ENCODE assay signal across 1 cellular context in the genomic region with DNA sequence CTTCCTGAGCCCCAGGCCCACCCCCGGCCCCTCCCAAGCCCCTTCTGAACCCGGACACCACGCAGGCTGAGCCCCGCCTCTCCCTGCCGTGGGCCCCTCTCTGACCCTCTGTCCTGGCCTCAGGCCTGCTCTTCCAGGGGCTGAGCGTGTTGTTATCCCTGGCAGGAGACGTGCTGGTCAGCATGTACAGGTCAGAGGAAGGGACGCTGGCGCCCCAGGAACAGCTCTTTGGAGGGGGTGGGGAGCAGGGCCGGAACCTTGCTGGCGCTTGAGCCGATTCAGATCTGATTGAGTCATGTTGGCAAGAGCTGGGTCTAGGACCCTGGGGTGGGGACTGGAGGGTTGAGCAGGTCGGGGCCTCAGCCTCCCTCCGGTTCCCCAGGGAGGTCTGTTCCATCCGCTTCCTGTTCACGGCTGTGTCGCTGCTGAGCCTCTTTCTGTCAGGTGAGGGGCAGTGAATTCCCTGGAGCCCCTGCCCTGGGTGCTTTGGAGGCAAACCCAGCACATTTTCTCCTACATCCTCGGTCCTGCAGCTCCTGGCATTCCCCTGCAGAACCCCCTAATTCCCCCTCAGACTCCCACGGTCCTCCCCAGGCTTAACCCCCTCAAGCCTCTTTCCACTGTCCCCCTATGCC.
TF ChIP-seq lines count a peak whose summit lies in the region.

No MANE protein-coding gene starts in this region.

TF ChIP-seq in HepG2, 621 proteins besides CTCF, POLR2A, EP300 and RAD21 (continued from another document and continues in another):
- TF ChIP-seq ZNF337 (CRISPR knock-in tag; IDR thresholded peaks at IDR 0.05; ENCODE audit: borderline replicate concordance, low read depth), result peak; percentile 97
- 0 out of 2 replicates have a peak, but pooled peaks have one; percentile 28 for TF ChIP-seq PRMT3 (CRISPR knock-in tag; IDR thresholded peaks at IDR 0.05; ENCODE audit: borderline replicate concordance, low read depth)
- 0 out of 2 replicates have a peak, but pooled peaks have one; percentile 9 for TF ChIP-seq NFE2 (CRISPR knock-in tag; IDR thresholded peaks at IDR 0.05)
- no peak for TF ChIP-seq ZNF441 (CRISPR knock-in tag; IDR thresholded peaks at IDR 0.05; ENCODE audit: borderline replicate concordance)
- TF ChIP-seq, protein P1, sequence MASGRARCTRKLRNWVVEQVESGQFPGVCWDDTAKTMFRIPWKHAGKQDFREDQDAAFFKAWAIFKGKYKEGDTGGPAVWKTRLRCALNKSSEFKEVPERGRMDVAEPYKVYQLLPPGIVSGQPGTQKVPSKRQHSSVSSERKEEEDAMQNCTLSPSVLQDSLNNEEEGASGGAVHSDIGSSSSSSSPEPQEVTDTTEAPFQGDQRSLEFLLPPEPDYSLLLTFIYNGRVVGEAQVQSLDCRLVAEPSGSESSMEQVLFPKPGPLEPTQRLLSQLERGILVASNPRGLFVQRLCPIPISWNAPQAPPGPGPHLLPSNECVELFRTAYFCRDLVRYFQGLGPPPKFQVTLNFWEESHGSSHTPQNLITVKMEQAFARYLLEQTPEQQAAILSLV (CRISPR knock-in tag; IDR thresholded peaks at IDR 0.05; ENCODE audit: borderline replicate concordance), result no peak; the same call in 1 of the 2 replicates
- no peak for TF ChIP-seq ZNF224 (CRISPR knock-in tag; IDR thresholded peaks at IDR 0.05)
- TF ChIP-seq, protein P2, sequence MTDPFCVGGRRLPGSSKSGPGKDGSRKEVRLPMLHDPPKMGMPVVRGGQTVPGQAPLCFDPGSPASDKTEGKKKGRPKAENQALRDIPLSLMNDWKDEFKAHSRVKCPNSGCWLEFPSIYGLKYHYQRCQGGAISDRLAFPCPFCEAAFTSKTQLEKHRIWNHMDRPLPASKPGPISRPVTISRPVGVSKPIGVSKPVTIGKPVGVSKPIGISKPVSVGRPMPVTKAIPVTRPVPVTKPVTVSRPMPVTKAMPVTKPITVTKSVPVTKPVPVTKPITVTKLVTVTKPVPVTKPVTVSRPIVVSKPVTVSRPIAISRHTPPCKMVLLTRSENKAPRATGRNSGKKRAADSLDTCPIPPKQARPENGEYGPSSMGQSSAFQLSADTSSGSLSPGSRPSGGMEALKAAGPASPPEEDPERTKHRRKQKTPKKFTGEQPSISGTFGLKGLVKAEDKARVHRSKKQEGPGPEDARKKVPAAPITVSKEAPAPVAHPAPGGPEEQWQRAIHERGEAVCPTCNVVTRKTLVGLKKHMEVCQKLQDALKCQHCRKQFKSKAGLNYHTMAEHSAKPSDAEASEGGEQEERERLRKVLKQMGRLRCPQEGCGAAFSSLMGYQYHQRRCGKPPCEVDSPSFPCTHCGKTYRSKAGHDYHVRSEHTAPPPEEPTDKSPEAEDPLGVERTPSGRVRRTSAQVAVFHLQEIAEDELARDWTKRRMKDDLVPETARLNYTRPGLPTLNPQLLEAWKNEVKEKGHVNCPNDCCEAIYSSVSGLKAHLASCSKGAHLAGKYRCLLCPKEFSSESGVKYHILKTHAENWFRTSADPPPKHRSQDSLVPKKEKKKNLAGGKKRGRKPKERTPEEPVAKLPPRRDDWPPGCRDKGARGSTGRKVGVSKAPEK (CRISPR knock-in tag; IDR thresholded peaks at IDR 0.05; ENCODE audit: borderline replicate concordance), result no peak
- peak; percentile 55 for TF ChIP-seq MED8 (CRISPR knock-in tag; IDR thresholded peaks at IDR 0.05; ENCODE audit: insufficient replicate concordance)
- peak; percentile 5; the same call in 1 of the 2 replicates for TF ChIP-seq ZNF777 (CRISPR knock-in tag; IDR thresholded peaks at IDR 0.05)
- TF ChIP-seq, protein P3, sequence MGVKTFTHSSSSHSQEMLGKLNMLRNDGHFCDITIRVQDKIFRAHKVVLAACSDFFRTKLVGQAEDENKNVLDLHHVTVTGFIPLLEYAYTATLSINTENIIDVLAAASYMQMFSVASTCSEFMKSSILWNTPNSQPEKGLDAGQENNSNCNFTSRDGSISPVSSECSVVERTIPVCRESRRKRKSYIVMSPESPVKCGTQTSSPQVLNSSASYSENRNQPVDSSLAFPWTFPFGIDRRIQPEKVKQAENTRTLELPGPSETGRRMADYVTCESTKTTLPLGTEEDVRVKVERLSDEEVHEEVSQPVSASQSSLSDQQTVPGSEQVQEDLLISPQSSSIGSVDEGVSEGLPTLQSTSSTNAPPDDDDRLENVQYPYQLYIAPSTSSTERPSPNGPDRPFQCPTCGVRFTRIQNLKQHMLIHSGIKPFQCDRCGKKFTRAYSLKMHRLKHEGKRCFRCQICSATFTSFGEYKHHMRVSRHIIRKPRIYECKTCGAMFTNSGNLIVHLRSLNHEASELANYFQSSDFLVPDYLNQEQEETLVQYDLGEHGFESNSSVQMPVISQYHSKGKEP (CRISPR knock-in tag; IDR thresholded peaks at IDR 0.05), result no peak
- TF ChIP-seq IRF2 (CRISPR knock-in tag; IDR thresholded peaks at IDR 0.05), result peak; percentile 69
- peak; percentile 42; the same call in 1 of the 2 replicates for TF ChIP-seq REPIN1 (CRISPR knock-in tag; IDR thresholded peaks at IDR 0.05; ENCODE audit: borderline replicate concordance, low read depth)
- TF ChIP-seq KLF9 (CRISPR knock-in tag; IDR thresholded peaks at IDR 0.05; ENCODE audit: low read depth), result no peak; the same call in 1 of the 2 replicates
- TF ChIP-seq HNRNPK (IDR thresholded peaks at IDR 0.05; ENCODE audit: low read depth, low read length, poor library complexity, severe bottlenecking), result no peak
- TF ChIP-seq ATF1 (CRISPR knock-in tag; IDR thresholded peaks at IDR 0.05), result no peak
- TF ChIP-seq ZKSCAN8 (CRISPR knock-in tag; IDR thresholded peaks at IDR 0.05; ENCODE audit: borderline replicate concordance), result peak; percentile 42; the same call in 1 of the 2 replicates
- TF ChIP-seq, protein P4, sequence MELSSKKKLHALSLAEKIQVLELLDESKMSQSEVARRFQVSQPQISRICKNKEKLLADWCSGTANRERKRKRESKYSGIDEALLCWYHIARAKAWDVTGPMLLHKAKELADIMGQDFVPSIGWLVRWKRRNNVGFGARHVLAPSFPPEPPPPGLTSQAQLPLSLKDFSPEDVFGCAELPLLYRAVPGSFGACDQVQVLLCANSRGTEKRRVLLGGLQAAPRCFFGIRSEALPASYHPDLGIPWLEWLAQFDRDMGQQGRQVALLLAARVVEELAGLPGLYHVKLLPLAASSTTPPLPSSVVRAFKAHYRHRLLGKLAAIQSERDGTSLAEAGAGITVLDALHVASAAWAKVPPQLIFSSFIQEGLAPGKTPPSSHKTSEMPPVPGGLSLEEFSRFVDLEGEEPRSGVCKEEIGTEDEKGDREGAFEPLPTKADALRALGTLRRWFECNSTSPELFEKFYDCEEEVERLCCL (CRISPR knock-in tag; IDR thresholded peaks at IDR 0.05; ENCODE audit: borderline replicate concordance), result peak; percentile 78; the same call in 1 of the 2 replicates
- peak; percentile 79 for TF ChIP-seq PITX1 (CRISPR knock-in tag; IDR thresholded peaks at IDR 0.05)
- TF ChIP-seq ARNT2 (CRISPR knock-in tag; IDR thresholded peaks at IDR 0.05; ENCODE audit: low read depth), result peak; percentile 89
- no peak for TF ChIP-seq ZNF879 (CRISPR knock-in tag; IDR thresholded peaks at IDR 0.05)
- TF ChIP-seq HDAC6 (IDR thresholded peaks at IDR 0.05; ENCODE audit: low read depth, low read length), result no peak
- TF ChIP-seq ZNF713 (CRISPR knock-in tag; IDR thresholded peaks at IDR 0.05), result no peak; the same call in 1 of the 2 replicates
- TF ChIP-seq, protein P5, sequence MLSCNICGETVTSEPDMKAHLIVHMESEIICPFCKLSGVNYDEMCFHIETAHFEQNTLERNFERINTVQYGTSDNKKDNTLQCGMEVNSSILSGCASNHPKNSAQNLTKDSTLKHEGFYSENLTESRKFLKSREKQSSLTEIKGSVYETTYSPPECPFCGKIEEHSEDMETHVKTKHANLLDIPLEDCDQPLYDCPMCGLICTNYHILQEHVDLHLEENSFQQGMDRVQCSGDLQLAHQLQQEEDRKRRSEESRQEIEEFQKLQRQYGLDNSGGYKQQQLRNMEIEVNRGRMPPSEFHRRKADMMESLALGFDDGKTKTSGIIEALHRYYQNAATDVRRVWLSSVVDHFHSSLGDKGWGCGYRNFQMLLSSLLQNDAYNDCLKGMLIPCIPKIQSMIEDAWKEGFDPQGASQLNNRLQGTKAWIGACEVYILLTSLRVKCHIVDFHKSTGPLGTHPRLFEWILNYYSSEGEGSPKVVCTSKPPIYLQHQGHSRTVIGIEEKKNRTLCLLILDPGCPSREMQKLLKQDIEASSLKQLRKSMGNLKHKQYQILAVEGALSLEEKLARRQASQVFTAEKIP (CRISPR knock-in tag; IDR thresholded peaks at IDR 0.05; ENCODE audit: borderline replicate concordance), result no peak
- TF ChIP-seq, protein P6, sequence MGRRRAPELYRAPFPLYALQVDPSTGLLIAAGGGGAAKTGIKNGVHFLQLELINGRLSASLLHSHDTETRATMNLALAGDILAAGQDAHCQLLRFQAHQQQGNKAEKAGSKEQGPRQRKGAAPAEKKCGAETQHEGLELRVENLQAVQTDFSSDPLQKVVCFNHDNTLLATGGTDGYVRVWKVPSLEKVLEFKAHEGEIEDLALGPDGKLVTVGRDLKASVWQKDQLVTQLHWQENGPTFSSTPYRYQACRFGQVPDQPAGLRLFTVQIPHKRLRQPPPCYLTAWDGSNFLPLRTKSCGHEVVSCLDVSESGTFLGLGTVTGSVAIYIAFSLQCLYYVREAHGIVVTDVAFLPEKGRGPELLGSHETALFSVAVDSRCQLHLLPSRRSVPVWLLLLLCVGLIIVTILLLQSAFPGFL (CRISPR knock-in tag; IDR thresholded peaks at IDR 0.05), result no peak
- TF ChIP-seq HIVEP1 (CRISPR knock-in tag; IDR thresholded peaks at IDR 0.05), result 0 out of 2 replicates have a peak, but pooled peaks have one; percentile 2
- peak; percentile 13; the same call in 1 of the 2 replicates for TF ChIP-seq KMT2B (CRISPR knock-in tag; IDR thresholded peaks at IDR 0.05)
- TF ChIP-seq, protein P7, sequence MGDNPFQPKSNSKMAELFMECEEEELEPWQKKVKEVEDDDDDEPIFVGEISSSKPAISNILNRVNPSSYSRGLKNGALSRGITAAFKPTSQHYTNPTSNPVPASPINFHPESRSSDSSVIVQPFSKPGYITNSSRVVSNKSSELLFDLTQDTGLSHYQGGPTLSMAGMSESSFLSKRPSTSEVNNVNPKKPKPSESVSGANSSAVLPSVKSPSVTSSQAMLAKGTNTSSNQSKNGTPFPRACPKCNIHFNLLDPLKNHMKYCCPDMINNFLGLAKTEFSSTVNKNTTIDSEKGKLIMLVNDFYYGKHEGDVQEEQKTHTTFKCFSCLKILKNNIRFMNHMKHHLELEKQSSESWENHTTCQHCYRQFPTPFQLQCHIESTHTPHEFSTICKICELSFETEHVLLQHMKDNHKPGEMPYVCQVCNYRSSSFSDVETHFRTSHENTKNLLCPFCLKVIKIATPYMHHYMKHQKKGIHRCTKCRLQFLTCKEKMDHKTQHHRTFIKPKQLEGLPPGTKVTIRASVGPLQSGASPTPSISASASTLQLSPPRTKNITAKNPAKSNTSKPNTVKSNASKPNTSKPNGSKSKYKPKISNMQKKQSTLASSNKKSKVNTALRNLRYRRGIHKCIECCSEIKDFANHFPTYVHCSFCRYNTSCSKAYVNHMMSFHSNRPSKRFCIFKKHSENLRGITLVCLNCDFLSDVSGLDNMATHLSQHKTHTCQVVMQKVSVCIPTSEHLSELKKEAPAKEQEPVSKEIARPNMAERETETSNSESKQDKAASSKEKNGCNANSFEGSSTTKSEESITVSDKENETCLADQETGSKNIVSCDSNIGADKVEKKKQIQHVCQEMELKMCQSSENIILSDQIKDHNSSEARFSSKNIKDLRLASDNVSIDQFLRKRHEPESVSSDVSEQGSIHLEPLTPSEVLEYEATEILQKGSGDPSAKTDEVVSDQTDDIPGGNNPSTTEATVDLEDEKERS (CRISPR knock-in tag; IDR thresholded peaks at IDR 0.05), result peak; percentile 7; the same call in 1 of the 2 replicates
- TF ChIP-seq, protein P8, sequence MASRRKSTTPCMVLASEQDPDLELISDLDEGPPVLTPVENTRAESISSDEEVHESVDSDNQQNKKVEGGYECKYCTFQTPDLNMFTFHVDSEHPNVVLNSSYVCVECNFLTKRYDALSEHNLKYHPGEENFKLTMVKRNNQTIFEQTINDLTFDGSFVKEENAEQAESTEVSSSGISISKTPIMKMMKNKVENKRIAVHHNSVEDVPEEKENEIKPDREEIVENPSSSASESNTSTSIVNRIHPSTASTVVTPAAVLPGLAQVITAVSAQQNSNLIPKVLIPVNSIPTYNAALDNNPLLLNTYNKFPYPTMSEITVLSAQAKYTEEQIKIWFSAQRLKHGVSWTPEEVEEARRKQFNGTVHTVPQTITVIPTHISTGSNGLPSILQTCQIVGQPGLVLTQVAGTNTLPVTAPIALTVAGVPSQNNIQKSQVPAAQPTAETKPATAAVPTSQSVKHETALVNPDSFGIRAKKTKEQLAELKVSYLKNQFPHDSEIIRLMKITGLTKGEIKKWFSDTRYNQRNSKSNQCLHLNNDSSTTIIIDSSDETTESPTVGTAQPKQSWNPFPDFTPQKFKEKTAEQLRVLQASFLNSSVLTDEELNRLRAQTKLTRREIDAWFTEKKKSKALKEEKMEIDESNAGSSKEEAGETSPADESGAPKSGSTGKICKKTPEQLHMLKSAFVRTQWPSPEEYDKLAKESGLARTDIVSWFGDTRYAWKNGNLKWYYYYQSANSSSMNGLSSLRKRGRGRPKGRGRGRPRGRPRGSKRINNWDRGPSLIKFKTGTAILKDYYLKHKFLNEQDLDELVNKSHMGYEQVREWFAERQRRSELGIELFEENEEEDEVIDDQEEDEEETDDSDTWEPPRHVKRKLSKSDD (CRISPR knock-in tag; IDR thresholded peaks at IDR 0.05; ENCODE audit: low read depth), result no peak; the same call in 1 of the 2 replicates
- 0 out of 2 replicates have a peak, but pooled peaks have one; percentile 33 for TF ChIP-seq IRX3 (CRISPR knock-in tag; IDR thresholded peaks at IDR 0.05; ENCODE audit: borderline replicate concordance, low read depth)
- TF ChIP-seq, protein P9, sequence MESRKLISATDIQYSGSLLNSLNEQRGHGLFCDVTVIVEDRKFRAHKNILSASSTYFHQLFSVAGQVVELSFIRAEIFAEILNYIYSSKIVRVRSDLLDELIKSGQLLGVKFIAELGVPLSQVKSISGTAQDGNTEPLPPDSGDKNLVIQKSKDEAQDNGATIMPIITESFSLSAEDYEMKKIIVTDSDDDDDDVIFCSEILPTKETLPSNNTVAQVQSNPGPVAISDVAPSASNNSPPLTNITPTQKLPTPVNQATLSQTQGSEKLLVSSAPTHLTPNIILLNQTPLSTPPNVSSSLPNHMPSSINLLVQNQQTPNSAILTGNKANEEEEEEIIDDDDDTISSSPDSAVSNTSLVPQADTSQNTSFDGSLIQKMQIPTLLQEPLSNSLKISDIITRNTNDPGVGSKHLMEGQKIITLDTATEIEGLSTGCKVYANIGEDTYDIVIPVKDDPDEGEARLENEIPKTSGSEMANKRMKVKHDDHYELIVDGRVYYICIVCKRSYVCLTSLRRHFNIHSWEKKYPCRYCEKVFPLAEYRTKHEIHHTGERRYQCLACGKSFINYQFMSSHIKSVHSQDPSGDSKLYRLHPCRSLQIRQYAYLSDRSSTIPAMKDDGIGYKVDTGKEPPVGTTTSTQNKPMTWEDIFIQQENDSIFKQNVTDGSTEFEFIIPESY (CRISPR knock-in tag; IDR thresholded peaks at IDR 0.05), result peak; percentile 59
- TF ChIP-seq, protein P10, sequence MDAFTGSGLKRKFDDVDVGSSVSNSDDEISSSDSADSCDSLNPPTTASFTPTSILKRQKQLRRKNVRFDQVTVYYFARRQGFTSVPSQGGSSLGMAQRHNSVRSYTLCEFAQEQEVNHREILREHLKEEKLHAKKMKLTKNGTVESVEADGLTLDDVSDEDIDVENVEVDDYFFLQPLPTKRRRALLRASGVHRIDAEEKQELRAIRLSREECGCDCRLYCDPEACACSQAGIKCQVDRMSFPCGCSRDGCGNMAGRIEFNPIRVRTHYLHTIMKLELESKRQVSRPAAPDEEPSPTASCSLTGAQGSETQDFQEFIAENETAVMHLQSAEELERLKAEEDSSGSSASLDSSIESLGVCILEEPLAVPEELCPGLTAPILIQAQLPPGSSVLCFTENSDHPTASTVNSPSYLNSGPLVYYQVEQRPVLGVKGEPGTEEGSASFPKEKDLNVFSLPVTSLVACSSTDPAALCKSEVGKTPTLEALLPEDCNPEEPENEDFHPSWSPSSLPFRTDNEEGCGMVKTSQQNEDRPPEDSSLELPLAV (CRISPR knock-in tag; conservative IDR thresholded peaks at IDR 0.05; ENCODE audit: low read depth), result no peak
- TF ChIP-seq ZBTB7A (CRISPR knock-in tag; IDR thresholded peaks at IDR 0.05), result peak; percentile 86
- TF ChIP-seq SOX13 (IDR thresholded peaks at IDR 0.05), result no peak
- TF ChIP-seq SOX13 (CRISPR knock-in tag; conservative IDR thresholded peaks at IDR 0.05 in 1 of 2, IDR thresholded peaks at IDR 0.05 in 1 of 2), result peak in 1 of 2 experiments; percentile 3; a peak in 1 of 4 replicates
